22 cellular contexts compared by ENCODE assay signal in genomic region chr4:119728185-119728584, GRCh38.
"Had no signal": no experiment of that assay in that cellular context is flagged by ENCODE, and none has a peak within 500 bp of the region (broad histone marks: within the 10 kb centered on the region; RNA-seq: fewer than 3 reads in every experiment).

No MANE protein-coding gene starts in this region.

- H3K9me3 ChIP-seq: gastroesophageal sphincter, upper lobe of right lung had no signal

- H3K79me2 ChIP-seq: hepatocyte had no signal

- H3K27me3 ChIP-seq: cardiac muscle cell, gastroesophageal sphincter, hepatocyte, upper lobe of right lung had no signal

- H3K36me3 ChIP-seq: cardiac muscle cell, gastroesophageal sphincter, upper lobe of right lung had no signal

- H3K27ac ChIP-seq: cardiac muscle cell, hepatocyte had no signal

- FAIRE-seq: endothelial cell of umbilical vein, keratinocyte had no signal

- H3K4me2 ChIP-seq: hepatocyte had no signal

- H2AFZ ChIP-seq: hepatocyte had no signal

- ATAC-seq: activated naive CD4-positive, alpha-beta T cell treated with anti-CD3 and anti-CD28 coated beads, Interleukin-2, amount 50 U/mL, for 72 hours; activated T-cell treated with anti-CD3 and anti-CD28 coated beads, Interleukin-2, amount 50 U/mL, for 72 hours; esophagus mucosa; gastroesophageal sphincter; left cardiac atrium; left ventricle myocardium superior; right cardiac atrium; upper lobe of right lung had no signal

- DNase-seq: activated CD4-positive, alpha-beta T cell treated with anti-CD3 and anti-CD28 coated beads for 4 hours; activated CD4-positive, alpha-beta T cell treated with anti-CD3 and anti-CD28 coated beads, Interleukin-2, amount 50 U/mL, for 4 hours; activated naive CD4-positive, alpha-beta T cell; activated T-cell treated with anti-CD3 and anti-CD28 coated beads for 4 hours; activated T-cell treated with anti-CD3 and anti-CD28 coated beads, Interleukin-2, amount 50 U/mL, for 72 hours; anterior cingulate cortex; cerebellar nuclear complex; cortex of kidney; left cardiac atrium; left ventricle myocardium superior; naive B cell; nucleus accumbens; posterior cingulate gyrus; right cardiac atrium; upper lobe of right lung had no signal

- H3K4me3 ChIP-seq: cardiac muscle cell, gastroesophageal sphincter, hepatocyte, upper lobe of right lung had no signal
